ENCODE assay signal across 2 cellular contexts in genomic region chr1:16704502-16705100, GRCh38. TPM values are rescaled to one million over a fixed set of nuclear protein-coding genes. Genes with fewer than 3 reads are reported as not detected.
"Had no signal": no experiment of that assay in that cellular context is flagged by ENCODE, and none has a peak within 500 bp of the region (broad histone marks: within the 10 kb centered on the region; RNA-seq: fewer than 3 reads in every experiment).

No MANE protein-coding gene starts in this region.

RNA-seq across cellular contexts. Expression of gene RNU1-4, which starts 35.7 kb away (rescaled TPM):
- polyA plus RNA-seq: adipose tissue, cardiac muscle cell had no signal

RNA-seq across cellular contexts. Expression of gene RNU1-3, which starts 37.9 kb away (rescaled TPM):
- polyA plus RNA-seq: adipose tissue, cardiac muscle cell had no signal
